21 cellular contexts compared by ENCODE assay signal in genomic region chrX:12872741-12873140, GRCh38. TPM values are rescaled to one million over a fixed set of nuclear protein-coding genes. Genes with fewer than 3 reads are reported as not detected.
DNase-seq lines count a peak whose midpoint lies in the region; ATAC-seq, FAIRE-seq and TF ChIP-seq lines count a peak whose summit lies in the region.
"Had no signal": no experiment of that assay in that cellular context is flagged by ENCODE, and none has a peak within 500 bp of the region (broad histone marks: within the 10 kb centered on the region; RNA-seq: fewer than 3 reads in every experiment).

No MANE protein-coding gene starts in this region.

- ATAC-seq in naive B cell (ENCODE audit: low read depth in 2 of 2) (no peak), GM19397 (IDR thresholded peaks at IDR 0.05; ENCODE audit: unreplicated experiment) (no peak)
- ATAC-seq: HCT116, HepG2 had no signal

- H3K27me3 Mint-ChIP-seq in dendritic cell treated with granulocyte-macrophage colony-stimulating factor and Interleukin-4, amounts not matched to agents 40 ng/mL and 50 ng/mL, for 4 days, result no peaks in the 10 kb centered on the region
- no peaks in the 10 kb centered on the region for H3K27me3 Mint-ChIP-seq in naive B cell
- H3K27me3 Mint-ChIP-seq: CD4-positive, alpha-beta T cell had no signal

- CTCF ChIA-PET in GM10248 (lab: Yijun Ruan, JAX), result interaction anchor here (0.6 kb wide), 1 partner anchor 59 kb away, joined by 3 read pairs; no protein-coding TSS in a partner anchor

- peak overlapping the region; percentile 21 for H3K27ac Mint-ChIP-seq in dendritic cell treated with granulocyte-macrophage colony-stimulating factor and Interleukin-4, amounts not matched to agents 40 ng/mL and 50 ng/mL, for 4 days
- peak overlapping the region; percentile 21 to 76 (median 40) for H3K27ac Mint-ChIP-seq in naive B cell
- H3K27ac Mint-ChIP-seq: CD4-positive, alpha-beta T cell; HFFc6 had no signal

- intact Hi-C loops in dendritic cell treated with granulocyte-macrophage colony-stimulating factor and Interleukin-4, amounts not matched to agents 40 ng/mL and 50 ng/mL, for 4 days (cut with micrococcal nuclease), result no loop called here

- peaks cover 36% of the 10 kb centered on the region for H3K4me1 Mint-ChIP-seq in dendritic cell treated with granulocyte-macrophage colony-stimulating factor and Interleukin-4, amounts not matched to agents 40 ng/mL and 50 ng/mL, for 4 days (ENCODE audit: low read depth)
- peaks cover 31 to 60% (median 40%) of the 10 kb centered on the region in 3 donors for H3K4me1 Mint-ChIP-seq in naive B cell

- FAIRE-seq in GM18507 (lab: Jason Lieb, UNC), result peak; percentile 5
- FAIRE-seq: A204.1, D721Med, HepG2, HTR-8/SVneo had no signal

- H3K9me3 Mint-ChIP-seq in dendritic cell treated with granulocyte-macrophage colony-stimulating factor and Interleukin-4, amounts not matched to agents 40 ng/mL and 50 ng/mL, for 4 days, result no peaks in the 10 kb centered on the region
- H3K9me3 Mint-ChIP-seq in naive B cell, result peaks cover 0 to 16% (median 5%) of the 10 kb centered on the region in 7 donors
- H3K9me3 Mint-ChIP-seq: CD4-positive, alpha-beta T cell; HFFc6 had no signal

- peaks cover 5% of the 10 kb centered on the region for H3K36me3 Mint-ChIP-seq in dendritic cell treated with granulocyte-macrophage colony-stimulating factor and Interleukin-4, amounts not matched to agents 40 ng/mL and 50 ng/mL, for 4 days (ENCODE audit: low read depth)
- H3K36me3 Mint-ChIP-seq in naive B cell, result peaks cover 22 to 31% of the 10 kb centered on the region in 2 donors

- H3K4me3 Mint-ChIP-seq in dendritic cell treated with granulocyte-macrophage colony-stimulating factor and Interleukin-4, amounts not matched to agents 40 ng/mL and 50 ng/mL, for 4 days, result no peak overlapping the region
- peak overlapping the region in 3 of 8 donors; percentile 21 to 57 (median 22) for H3K4me3 Mint-ChIP-seq in naive B cell
- H3K4me3 Mint-ChIP-seq: CD4-positive, alpha-beta T cell; HFFc6 had no signal

- DNase-seq in GM18507 (ENCODE audit: extremely low spot score, insufficient read length, low read depth), result no peak
- no peak for DNase-seq in naive B cell
- no peak for DNase-seq in NCI-H1092 treated with DMSO at 0.1 percent for 48 hours (lab: John Stamatoyannopoulos, UW)
- DNase-seq in NCI-H1417 (lab: John Stamatoyannopoulos, UW), result no peak
- DNase-seq in GM10248 (ENCODE audit: extremely low spot score), result no peak
- DNase-seq: ACHN; Caco-2; CD4-positive, alpha-beta T cell; GDM1; GOT3; H7; HFFc6; KBM-7 had no signal

- TF ChIP-seq CTCF in GM10248 (IDR thresholded peaks at IDR 0.05; ENCODE audit: control extremely low read depth, extremely low read depth, low read depth, missing control alignments), result no peak

- POLR2A ChIA-PET in GM10248 (lab: Yijun Ruan, JAX), result no interaction called here

RNA-seq across cellular contexts. Expression of gene TLR7, which starts 5.9 kb away (rescaled TPM):
- polyA plus RNA-seq in naive B cell (ENCODE audit: low read depth in 6 of 6), result 10 to 100 TPM in 5 of 6 donors, 1 to 10 TPM in 1; 7.4 to 50.2 (median 30.3) TPM
- polyA plus RNA-seq: BJ, HepG2 had no signal

RNA-seq across cellular contexts. Expression of gene TLR8, which starts 33.7 kb away (rescaled TPM):
- polyA plus RNA-seq in naive B cell (ENCODE audit: low read depth in 6 of 6), result under 1 TPM in 5 of 6 donors, not detected in 1; 0.07 to 0.13 (median 0.12) TPM
- polyA plus RNA-seq: BJ, HepG2 had no signal
